ENCODE assay signal across 20 cellular contexts in the genomic region with DNA sequence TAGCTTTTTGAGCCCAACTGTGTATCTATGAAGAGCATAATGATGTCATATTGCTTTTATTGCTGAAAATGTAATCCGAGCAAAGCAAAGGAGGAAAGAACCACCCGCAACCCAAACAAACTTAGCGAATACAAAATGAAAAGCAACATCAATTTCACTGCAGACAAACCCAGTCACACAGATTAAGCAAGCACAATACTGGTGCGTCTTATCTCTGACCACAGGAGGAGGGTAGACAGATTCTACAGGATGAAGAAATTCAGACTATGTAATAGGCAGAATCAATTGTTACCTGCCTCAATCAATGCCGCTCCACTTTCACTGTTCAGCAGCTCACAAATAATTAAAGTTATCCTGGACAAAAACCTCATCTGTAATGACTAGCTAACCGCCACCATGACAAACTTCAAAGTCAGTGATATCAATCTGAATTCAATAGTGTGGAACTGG.
DNase-seq lines count a peak whose midpoint lies in the region; ATAC-seq, FAIRE-seq and TF ChIP-seq lines count a peak whose summit lies in the region.
"Had no signal": no experiment of that assay in that cellular context is flagged by ENCODE, and none has a peak within 500 bp of the region (broad histone marks: within the 10 kb centered on the region; RNA-seq: fewer than 3 reads in every experiment).

No MANE protein-coding gene starts in this region.

- CTCF ChIA-PET in HepG2 (lab: Yijun Ruan, JAX; ENCODE audit: low intra/inter-chr PET ratio, low total read pairs): no interaction called here

- POLR2A ChIA-PET in HepG2 (lab: Yijun Ruan, JAX): no interaction called here

- H3K9ac ChIP-seq in HepG2 (ENCODE audit: insufficient read depth, low read depth, low read length): no peak overlapping the region
- H3K9ac ChIP-seq in trophoblast cell (ENCODE audit: low read length): peak overlapping the region; percentile 10

- H3K4me2 ChIP-seq in HepG2 (ENCODE audit: low read depth, low read length) (no peak overlapping the region), trophoblast cell (ENCODE audit: low read length) (no peak overlapping the region)
- H3K4me2 ChIP-seq: A549 had no signal

- in situ Hi-C loops in HepG2 (cut with HindIII; ENCODE audit: extremely low pct_ligation_motif_present, low pct_unique_long_range_greater_than_20kb): no loop called here

- H2BK120ac ChIP-seq in trophoblast cell (ENCODE audit: insufficient read depth, low read length, poor library complexity): no peak overlapping the region

- no peaks in the 10 kb centered on the region for H3K79me2 ChIP-seq in HepG2 (ENCODE audit: insufficient read depth, low read length)
- H3K79me2 ChIP-seq in trophoblast cell (ENCODE audit: control insufficient read depth, insufficient read depth, low read length, poor library complexity): no peaks in the 10 kb centered on the region

- ATAC-seq in HepG2: no peak
- ATAC-seq in right lobe of liver: no peak
- no peak for ATAC-seq in GM19452 (IDR thresholded peaks at IDR 0.05; ENCODE audit: unreplicated experiment)
- no peak for ATAC-seq in sciatic nerve
- ATAC-seq: A549; CD8-positive, alpha-beta T cell had no signal

- no peak for TF ChIP-seq RAD21 in HepG2 (CRISPR knock-in tag; IDR thresholded peaks at IDR 0.05)

- no peak overlapping the region for H3K18ac ChIP-seq in trophoblast cell (ENCODE audit: low read length)

- intact Hi-C loops in HepG2 (cut with micrococcal nuclease; ENCODE audit: unreplicated experiment): no loop called here
- intact Hi-C loops in right lobe of liver (cut with DNase I): no loop called here
- intact Hi-C loops in sciatic nerve (cut with DNase I): no loop called here

- WGBS in HepG2 (ENCODE audit: low lambda C conversion rate): 96% methylated on average over 6 of the region's 6 CpGs
- 87% methylated on average over 6 of the region's 6 CpGs for WGBS in right lobe of liver (ENCODE audit: insufficient coverage, low coverage, low lambda C conversion rate, missing lambda C conversion rate)
- no CpG with 5 or more reads among the region's 6 CpGs for WGBS in trophoblast cell (ENCODE audit: extremely low coverage, insufficient coverage, insufficient read length)

- no peaks in the 10 kb centered on the region for H3K79me1 ChIP-seq in trophoblast cell (ENCODE audit: low read length)

- H3K14ac ChIP-seq in trophoblast cell (ENCODE audit: low read length): no peak overlapping the region

- H3K4me1 ChIP-seq in HepG2 (ENCODE audit: insufficient read depth, low read length) (no peaks in the 10 kb centered on the region), right lobe of liver (no peaks in the 10 kb centered on the region), trophoblast cell (ENCODE audit: control insufficient read depth in 1 of 2, insufficient read depth in 2 of 2, low read length in 2 of 2) (no peaks in the 10 kb centered on the region)
- H3K4me1 ChIP-seq: A549, SJSA1 had no signal

- H3K4me3 Mint-ChIP-seq in immature natural killer cell: no peak overlapping the region
- H3K4me3 Mint-ChIP-seq: CD8-positive, alpha-beta T cell had no signal

- H4K91ac ChIP-seq in trophoblast cell (ENCODE audit: low read depth, low read length): no peak overlapping the region

- H3K4ac ChIP-seq in trophoblast cell (ENCODE audit: low read depth, low read length): no peak overlapping the region

- H3K4me3 ChIP-seq in HepG2 (replicated peaks in 1 of 3; ENCODE audit: insufficient read depth in 1 of 3, low read depth in 2 of 3, low read length in 3 of 3) (no peak overlapping the region), right lobe of liver (no peak overlapping the region), choroid plexus epithelial cell (ENCODE audit: low read depth, low read length) (no peak overlapping the region), trophoblast cell (ENCODE audit: low read depth, low read length) (no peak overlapping the region)
- H3K4me3 ChIP-seq: A549, SJSA1 had no signal

- H3K27me3 ChIP-seq in HepG2 (ENCODE audit: control insufficient read depth in 1 of 2, insufficient read depth in 2 of 2, low read length in 2 of 2): no peaks in the 10 kb centered on the region
- H3K27me3 ChIP-seq in right lobe of liver: no peaks in the 10 kb centered on the region
- H3K27me3 ChIP-seq in trophoblast cell (ENCODE audit: insufficient read depth, low read length): no peaks in the 10 kb centered on the region
- H3K27me3 ChIP-seq: SJSA1 had no signal

- H4K8ac ChIP-seq in trophoblast cell (ENCODE audit: low read depth, low read length): no peak overlapping the region

- no peaks in the 10 kb centered on the region for H3K4me1 Mint-ChIP-seq in immature natural killer cell

- H3K23ac ChIP-seq in trophoblast cell (ENCODE audit: low read length): no peak overlapping the region

- no peaks in the 10 kb centered on the region for H3K9me3 ChIP-seq in HepG2 (ENCODE audit: low read length)
- no peaks in the 10 kb centered on the region for H3K9me3 ChIP-seq in right lobe of liver
- no peaks in the 10 kb centered on the region for H3K9me3 ChIP-seq in trophoblast cell (ENCODE audit: insufficient read depth, low read depth, low read length)
- H3K9me3 ChIP-seq: A549, Caco-2, SJSA1 had no signal

- H2BK12ac ChIP-seq in trophoblast cell (ENCODE audit: low read length): no peak overlapping the region

- H3K36me3 ChIP-seq in HepG2 (replicated peaks in 1 of 2; ENCODE audit: control insufficient read depth in 1 of 2, insufficient read depth in 2 of 2, low read length in 2 of 2) (peaks cover 4 to 14% of the 10 kb centered on the region in 2 experiments; a peak in 3 of 5 replicates), right lobe of liver (no peaks in the 10 kb centered on the region), trophoblast cell (ENCODE audit: control insufficient read depth in 1 of 2, insufficient read depth in 2 of 2, low read length in 2 of 2) (no peaks in the 10 kb centered on the region)

- H3K27ac Mint-ChIP-seq in immature natural killer cell: no peak overlapping the region
- H3K27ac Mint-ChIP-seq: CD8-positive, alpha-beta T cell had no signal

- no peak overlapping the region for H2BK5ac ChIP-seq in trophoblast cell (ENCODE audit: low read depth, low read length, poor library complexity)

- no peak for TF ChIP-seq POLR2A in HepG2 (IDR thresholded peaks at IDR 0.05; ENCODE audit: insufficient read depth in 1 of 2, low read depth in 2 of 2, low read length in 2 of 2)
- TF ChIP-seq POLR2A in right lobe of liver (IDR thresholded peaks at IDR 0.05): no peak

- peaks cover 0 to 9% (median 4%) of the 10 kb centered on the region in 3 donors for H3K36me3 Mint-ChIP-seq in immature natural killer cell

- DNase-seq in HepG2 (ENCODE audit: low spot score) (no peak), right lobe of liver (no peak), OCI-M1 (lab: John Stamatoyannopoulos, UW) (peak; percentile 62), choroid plexus epithelial cell (ENCODE audit: low read depth) (peak; percentile 5), trophoblast cell (no peak), immature natural killer cell (no peak), sciatic nerve (ENCODE audit: low spot score) (no peak)
- DNase-seq: C1 segment of cervical spinal cord; Caco-2; CD8-positive, alpha-beta T cell; GOT3; HCEC 1CT; KBM-7; NCI-H1694 treated with DMSO at 0.1 percent for 48 hours; NCI-H524; Right ventricle myocardium superior; RPMI8226 had no signal

- TF ChIP-seq CTCF in HepG2 (CRISPR knock-in tag; IDR thresholded peaks at IDR 0.05) (no peak), right lobe of liver (IDR thresholded peaks at IDR 0.05) (no peak), choroid plexus epithelial cell (conservative IDR thresholded peaks at IDR 0.05; ENCODE audit: low read depth, low read length) (no peak)

- no peaks in the 10 kb centered on the region for H3K27me3 Mint-ChIP-seq in immature natural killer cell (ENCODE audit: low read depth in 3 of 3)

- no peaks in the 10 kb centered on the region for H4K20me1 ChIP-seq in HepG2 (ENCODE audit: insufficient read depth, low read length)

- H2AFZ ChIP-seq in HepG2 (ENCODE audit: low read length) (no peak overlapping the region), trophoblast cell (ENCODE audit: insufficient read depth, low read length, poor library complexity) (no peak overlapping the region)

- H2AK5ac ChIP-seq in trophoblast cell (ENCODE audit: low read length): no peak overlapping the region

- H3K9me3 Mint-ChIP-seq in immature natural killer cell: no peaks in the 10 kb centered on the region
- H3K9me3 Mint-ChIP-seq: CD8-positive, alpha-beta T cell had no signal

- no peak for TF ChIP-seq EP300 in HepG2 (IDR thresholded peaks at IDR 0.05; ENCODE audit: low read depth in 2 of 2, low read length in 2 of 2)
- TF ChIP-seq EP300 in HepG2 (CRISPR knock-in tag; IDR thresholded peaks at IDR 0.05; ENCODE audit: borderline replicate concordance): no peak

- no TSS peak for BruUV-seq in HepG2 (replicated peaks; lab: Mats Ljungman, UMichigan)

- FAIRE-seq in HepG2 (lab: Jason Lieb, UNC): no peak
- FAIRE-seq: A549 had no signal

- no peak overlapping the region for H4K12ac ChIP-seq in trophoblast cell (ENCODE audit: low read depth, low read length)

- H3K27ac ChIP-seq in HepG2 (ENCODE audit: extremely low read length, insufficient read depth, low read length): no peak overlapping the region
- no peak overlapping the region for H3K27ac ChIP-seq in right lobe of liver
- H3K27ac ChIP-seq in trophoblast cell (ENCODE audit: low read depth, low read length): no peak overlapping the region
- H3K27ac ChIP-seq: A549, SJSA1 had no signal

TF ChIP-seq in HepG2, 621 proteins besides CTCF, POLR2A, EP300 and RAD21:
- TF ChIP-seq ATF7 (IDR thresholded peaks at IDR 0.05) (peak; percentile 61), ATF7 (CRISPR knock-in tag; IDR thresholded peaks at IDR 0.05) (no peak), RBM39 (IDR thresholded peaks at IDR 0.05; ENCODE audit: low read depth, low read length, poor library complexity, severe bottlenecking) (no peak), KDM1A (CRISPR knock-in tag; IDR thresholded peaks at IDR 0.05) (no peak)

Comparison
In these comparisons a context has a peak if more than half of its experiments do, and no peak if none do; other contexts are left out.
1. DNase-seq: peak in OCI-M1 (single experiment) and choroid plexus epithelial cell (single experiment); none in HepG2 (single experiment), right lobe of liver (0 of 3), trophoblast cell (0 of 2), immature natural killer cell (0 of 3) and sciatic nerve (single experiment).